Comparison of ENCODE assay signal across 10 cellular contexts in genomic region chr9:6944093-6944551, GRCh38.
DNase-seq lines count a peak whose midpoint lies in the region; ATAC-seq, FAIRE-seq and TF ChIP-seq lines count a peak whose summit lies in the region.
"Had no signal": no experiment of that assay in that cellular context is flagged by ENCODE, and none has a peak within 500 bp of the region (broad histone marks: within the 10 kb centered on the region; RNA-seq: fewer than 3 reads in every experiment).

No MANE protein-coding gene starts in this region.

- H3K36me3 ChIP-seq in small intestine (ENCODE audit: control insufficient read depth in 2 of 2, insufficient read depth in 2 of 2, low read length in 2 of 2) (no peaks in the 10 kb centered on the region), aorta (ENCODE audit: control insufficient read depth in 1 of 2, insufficient read depth in 2 of 2, low read length in 1 of 2) (no peaks in the 10 kb centered on the region)
- H3K36me3 ChIP-seq: neural progenitor cell, SJSA1 had no signal

- no peak for ATAC-seq in GM19395 (IDR thresholded peaks at IDR 0.05; ENCODE audit: unreplicated experiment)
- no peak for ATAC-seq in aorta (ENCODE audit: low FRiP score)

- TF ChIP-seq CTCF in epithelial cell of esophagus (IDR thresholded peaks at IDR 0.05; ENCODE audit: insufficient read depth, low read depth, low read length, missing control alignments) = no peak

- H3K27ac ChIP-seq in small intestine (ENCODE audit: low read depth in 1 of 2, low read length in 1 of 2) = no peak overlapping the region
- H3K27ac ChIP-seq in aorta (ENCODE audit: low read depth in 1 of 2, low read length in 2 of 2) = no peak overlapping the region
- H3K27ac ChIP-seq: neural progenitor cell, SJSA1 had no signal

- H3K4me3 ChIP-seq in epithelial cell of esophagus (ENCODE audit: low read length) (no peak overlapping the region), small intestine (ENCODE audit: low read depth in 1 of 2, low read length in 2 of 2) (no peak overlapping the region), aorta (ENCODE audit: low read length in 2 of 2) (no peak overlapping the region)
- H3K4me3 ChIP-seq: neural progenitor cell, SJSA1 had no signal

- H3K4me1 ChIP-seq in small intestine (ENCODE audit: control insufficient read depth in 2 of 2, insufficient read depth in 1 of 2, low read depth in 1 of 2, low read length in 1 of 2) (no peaks in the 10 kb centered on the region), aorta (ENCODE audit: control insufficient read depth in 1 of 2, insufficient read depth in 2 of 2, low read length in 2 of 2) (no peaks in the 10 kb centered on the region)
- H3K4me1 ChIP-seq: neural progenitor cell had no signal

- no peak for FAIRE-seq in small intestine (lab: Jason Lieb, UNC)

- intact Hi-C loops in aorta (cut with DNase I) = no loop called here

- H3K9me3 ChIP-seq in small intestine (ENCODE audit: control insufficient read depth, low read depth) = no peaks in the 10 kb centered on the region
- H3K9me3 ChIP-seq in aorta (ENCODE audit: control insufficient read depth, low read length) = no peaks in the 10 kb centered on the region
- H3K9me3 ChIP-seq: SJSA1 had no signal

- peak; percentile 37 for DNase-seq in NCI-H748 (lab: John Stamatoyannopoulos, UW; ENCODE audit: unreplicated experiment)
- no peak for DNase-seq in NCI-H748 treated with DMSO at 0.1 percent for 48 hours (lab: John Stamatoyannopoulos, UW)
- peak; percentile 80 to 90 for DNase-seq in NCI-H446 (lab: John Stamatoyannopoulos, UW)
- peak; percentile 61 for DNase-seq in epithelial cell of esophagus (ENCODE audit: low read depth)
- peak; percentile 39 for DNase-seq in small intestine
- no peak for DNase-seq in middle frontal gyrus (ENCODE audit: extremely low spot score, low spot score)
- DNase-seq in aorta = no peak

- 20 to 63% (median 46%) methylated on average over 1 of the region's 1 CpG for WGBS in small intestine, 3 donors
- WGBS in aorta, 2 donors = 80 to 84% methylated on average over 1 of the region's 1 CpG

- H3K27me3 ChIP-seq in small intestine (ENCODE audit: control insufficient read depth in 2 of 2, insufficient read depth in 2 of 2, low read length in 2 of 2) = no peaks in the 10 kb centered on the region
- no peaks in the 10 kb centered on the region for H3K27me3 ChIP-seq in aorta (ENCODE audit: control insufficient read depth in 1 of 2, insufficient read depth in 2 of 2, low read length in 1 of 2)
- H3K27me3 ChIP-seq: neural progenitor cell, SJSA1 had no signal

Comparison
In these comparisons a context has a peak if more than half of its experiments do, and no peak if none do; other contexts are left out.
1. DNase-seq: peak in NCI-H748 (single experiment), NCI-H446 (2 of 2), epithelial cell of esophagus (single experiment) and small intestine (single experiment); none in NCI-H748 treated with DMSO at 0.1 percent for 48 hours (single experiment), middle frontal gyrus (single experiment) and aorta (0 of 2).